Comparison of ENCODE assay signal across 27 cellular contexts in the genomic region with DNA sequence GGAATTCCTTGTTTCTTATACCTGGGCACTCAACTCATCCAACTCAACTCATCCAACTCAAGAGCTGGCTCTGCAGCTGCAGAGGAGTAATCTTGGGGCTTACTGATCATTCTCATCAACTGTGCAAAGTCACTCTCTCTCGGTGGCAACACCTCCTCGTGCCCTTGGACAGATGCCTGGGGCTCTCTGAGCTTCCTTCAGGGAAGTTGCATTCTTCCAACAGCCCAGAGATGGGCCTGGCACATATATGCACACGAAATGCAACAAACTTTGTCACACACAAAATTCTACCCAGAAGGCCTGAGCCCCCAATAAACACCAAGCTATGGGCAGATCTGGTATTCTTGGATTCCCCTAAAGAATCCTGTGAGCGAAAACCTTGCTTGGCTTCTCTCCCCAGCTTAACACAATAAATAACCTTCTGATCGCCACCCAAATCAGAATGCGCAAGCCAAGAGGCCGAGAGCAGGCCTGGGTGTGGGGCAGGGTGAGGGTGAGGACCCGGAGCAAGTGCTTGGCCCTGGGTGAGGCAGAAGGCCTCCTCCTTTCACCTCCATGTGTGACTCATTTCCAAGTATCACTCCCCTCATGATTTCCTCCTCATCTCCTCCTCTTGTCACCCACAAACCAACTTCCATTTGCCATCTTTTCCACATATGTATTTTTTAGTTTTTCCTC. TPM values are rescaled to one million over a fixed set of nuclear protein-coding genes. Genes with fewer than 3 reads are reported as not detected.
A peak's percentile ranks its signal among the peaks of the same experiment; 100 is the strongest.
DNase-seq lines count a peak whose midpoint lies in the region; ATAC-seq and TF ChIP-seq lines count a peak whose summit lies in the region.
"Had no signal": no experiment of that assay in that cellular context is flagged by ENCODE, and none has a peak within 500 bp of the region (broad histone marks: within the 10 kb centered on the region; RNA-seq: fewer than 3 reads in every experiment).

No MANE protein-coding gene starts in this region.

- peak; percentile 41 to 71 for ATAC-seq in activated naive CD4-positive, alpha-beta T cell treated with anti-CD3 and anti-CD28 coated beads, Interleukin-2, amount 50 U/mL, for 72 hours
- ATAC-seq in activated CD8-positive, alpha-beta T cell treated with anti-CD3 and anti-CD28 coated beads for 36 hours: peak; percentile 41
- ATAC-seq in HG02884 (IDR thresholded peaks at IDR 0.05; ENCODE audit: unreplicated experiment): no peak
- ATAC-seq: activated CD4-positive, CD25-positive, alpha-beta regulatory T cell treated with anti-CD3 and anti-CD28 coated beads, Interleukin-2, amount 50 U/mL, for 24 hours; body of pancreas; effector memory CD8-positive, alpha-beta T cell; sciatic nerve had no signal

- H3K4me1 ChIP-seq in vagina: no peaks in the 10 kb centered on the region
- H3K4me1 ChIP-seq in testis: no peaks in the 10 kb centered on the region
- H3K4me1 ChIP-seq: body of pancreas, neural progenitor cell, tibial nerve had no signal

- CTCF ChIA-PET in activated CD8-positive, alpha-beta T cell treated with anti-CD3 and anti-CD28 coated beads for 36 hours (lab: Charles Lee): interaction anchor here (0.9 to 1.2 kb wide), 4 partner anchors 10 to 34 kb away, joined by 3 to 6 read pairs (median 4); no protein-coding TSS in a partner anchor

- H3K27me3 ChIP-seq in vagina (no peaks in the 10 kb centered on the region), testis (no peaks in the 10 kb centered on the region)
- H3K27me3 ChIP-seq: body of pancreas, neural progenitor cell, tibial nerve had no signal

- no peak for DNase-seq in activated naive CD4-positive, alpha-beta T cell treated with anti-CD3 and anti-CD28 coated beads, Interleukin-2, amount 50 U/mL, for 72 hours (ENCODE audit: low spot score in 2 of 2)
- no peak for DNase-seq in activated naive CD4-positive, alpha-beta T cell (lab: John Stamatoyannopoulos, UW)
- DNase-seq in activated CD8-positive, alpha-beta T cell treated with anti-CD3 and anti-CD28 coated beads for 36 hours: peak; percentile 34
- DNase-seq in epithelial cell of prostate (ENCODE audit: low read depth, low spot score) (no peak), vagina (ENCODE audit: extremely low spot score in 2 of 2) (peak; percentile 62 to 85), testis (no peak)
- DNase-seq: body of pancreas; CD4-positive, alpha-beta memory T cell; effector memory CD8-positive, alpha-beta T cell; IMR-90; NCI-H2171 treated with DMSO at 0.1 percent for 48 hours; NCI-H524 treated with DMSO at 0.1 percent for 48 hours; SK-N-SH had no signal

- TF ChIP-seq POLR2A in vagina (IDR thresholded peaks at IDR 0.05): no peak
- no peak for TF ChIP-seq POLR2A in testis (IDR thresholded peaks at IDR 0.05)

- H3K4me1 Mint-ChIP-seq in activated CD8-positive, alpha-beta T cell treated with anti-CD3 and anti-CD28 coated beads for 36 hours (ENCODE audit: low read depth): peaks cover 48% of the 10 kb centered on the region
- H3K4me1 Mint-ChIP-seq: neural progenitor cell had no signal

- no peak for TF ChIP-seq CTCF in activated CD8-positive, alpha-beta T cell treated with anti-CD3 and anti-CD28 coated beads for 36 hours (IDR thresholded peaks at IDR 0.05)
- TF ChIP-seq CTCF in vagina (IDR thresholded peaks at IDR 0.05) (no peak), testis (IDR thresholded peaks at IDR 0.05) (no peak)

- WGBS in testis, 2 donors: 94 to 95% methylated on average over 8 of the region's 8 CpGs

- no peaks in the 10 kb centered on the region for H3K9me3 ChIP-seq in vagina
- no peaks in the 10 kb centered on the region for H3K9me3 ChIP-seq in testis
- H3K9me3 ChIP-seq: body of pancreas, SK-N-SH, tibial nerve had no signal

- H3K9me3 Mint-ChIP-seq in activated naive CD4-positive, alpha-beta T cell treated with anti-CD3 and anti-CD28 coated beads, Interleukin-2, amount 50 U/mL, for 72 hours: peaks cover 0 to 6% of the 10 kb centered on the region in 2 donors
- no peaks in the 10 kb centered on the region for H3K9me3 Mint-ChIP-seq in activated CD8-positive, alpha-beta T cell treated with anti-CD3 and anti-CD28 coated beads for 36 hours
- H3K9me3 Mint-ChIP-seq: effector memory CD8-positive, alpha-beta T cell; neural progenitor cell had no signal

- POLR2A ChIA-PET in activated CD8-positive, alpha-beta T cell treated with anti-CD3 and anti-CD28 coated beads for 36 hours (lab: Charles Lee): interaction anchor here (0.6 to 1.7 kb wide), 6 partner anchors 9 to 35 kb away, joined by 3 to 5 read pairs (median 3); no protein-coding TSS in a partner anchor

- no peaks in the 10 kb centered on the region for H3K27me3 Mint-ChIP-seq in activated CD8-positive, alpha-beta T cell treated with anti-CD3 and anti-CD28 coated beads for 36 hours

- H3K27ac Mint-ChIP-seq in activated naive CD4-positive, alpha-beta T cell treated with anti-CD3 and anti-CD28 coated beads, Interleukin-2, amount 50 U/mL, for 72 hours: peak overlapping the region; percentile 71 to 92
- H3K27ac Mint-ChIP-seq in activated CD8-positive, alpha-beta T cell treated with anti-CD3 and anti-CD28 coated beads for 36 hours: peak overlapping the region; percentile 91
- H3K27ac Mint-ChIP-seq: CD4-positive, alpha-beta memory T cell; neural progenitor cell had no signal

- no peaks in the 10 kb centered on the region for H3K36me3 Mint-ChIP-seq in activated naive CD4-positive, alpha-beta T cell treated with anti-CD3 and anti-CD28 coated beads, Interleukin-2, amount 50 U/mL, for 72 hours
- no peaks in the 10 kb centered on the region for H3K36me3 Mint-ChIP-seq in activated CD8-positive, alpha-beta T cell treated with anti-CD3 and anti-CD28 coated beads for 36 hours (ENCODE audit: low read depth)
- H3K36me3 Mint-ChIP-seq: CD4-positive, alpha-beta memory T cell; neural progenitor cell had no signal

- H3K27ac ChIP-seq in epithelial cell of prostate (peak overlapping the region; percentile 41), vagina (no peak overlapping the region), testis (no peak overlapping the region)
- H3K27ac ChIP-seq: body of pancreas, neural progenitor cell, RWPE1, tibial nerve had no signal

- H3K36me3 ChIP-seq in vagina (no peaks in the 10 kb centered on the region), testis (ENCODE audit: low read depth, missing control alignments) (no peaks in the 10 kb centered on the region)
- H3K36me3 ChIP-seq: neural progenitor cell, tibial nerve had no signal

- no peak overlapping the region for H3K4me3 Mint-ChIP-seq in activated CD8-positive, alpha-beta T cell treated with anti-CD3 and anti-CD28 coated beads for 36 hours
- H3K4me3 Mint-ChIP-seq: CD4-positive, alpha-beta memory T cell; effector memory CD8-positive, alpha-beta T cell; neural progenitor cell had no signal

- H3K4me3 ChIP-seq in vagina (no peak overlapping the region), testis (no peak overlapping the region)
- H3K4me3 ChIP-seq: body of pancreas, lung, neural progenitor cell, tibial nerve had no signal

- intact Hi-C loops in activated CD8-positive, alpha-beta T cell treated with anti-CD3 and anti-CD28 coated beads for 36 hours (cut with micrococcal nuclease): no loop called here
- intact Hi-C loops in vagina (cut with DNase I): no loop called here
- intact Hi-C loops in testis (cut with DNase I; ENCODE audit: low total_unique reads): no loop called here

RNA-seq across cellular contexts. Expression of gene TGM5, which starts 15.4 kb away (rescaled TPM):
- under 1 TPM in 1 of 2 donors, not detected in 1; 0.45 TPM for total RNA-seq in activated naive CD4-positive, alpha-beta T cell treated with anti-CD3 and anti-CD28 coated beads, Interleukin-2, amount 50 U/mL, for 72 hours
- under 1 TPM; 0.11 to 0.22 TPM for total RNA-seq in activated CD8-positive, alpha-beta T cell treated with anti-CD3 and anti-CD28 coated beads for 36 hours
- total RNA-seq in vagina (8.3 TPM), testis (1 to 10 TPM in 1 of 2 donors, under 1 TPM in 1; 0.43 to 2.1 TPM)
- polyA plus RNA-seq in testis (ENCODE audit: insufficient read depth, low read depth, low replicate concordance): 0.24 TPM
- total RNA-seq: body of pancreas; CD4-positive, alpha-beta memory T cell; G401; glomerular endothelial cell; IMR-90; kidney epithelial cell; sciatic nerve; tibial nerve had no signal
- polyA plus RNA-seq: CD4-positive, alpha-beta memory T cell; IMR-90; lung; SK-N-SH had no signal

RNA-seq across cellular contexts. Expression of gene EPB42, which starts 30.5 kb away (rescaled TPM):
- total RNA-seq in activated naive CD4-positive, alpha-beta T cell treated with anti-CD3 and anti-CD28 coated beads, Interleukin-2, amount 50 U/mL, for 72 hours: not detected
- not detected for total RNA-seq in activated CD8-positive, alpha-beta T cell treated with anti-CD3 and anti-CD28 coated beads for 36 hours
- total RNA-seq in vagina: not detected
- 1 to 10 TPM; 6.8 to 7.5 TPM for total RNA-seq in testis
- 3.6 TPM for polyA plus RNA-seq in testis (ENCODE audit: insufficient read depth, low read depth, low replicate concordance)
- total RNA-seq: body of pancreas; CD4-positive, alpha-beta memory T cell; fibroblast of lung; G401; glomerular endothelial cell; IMR-90; kidney epithelial cell; MCF 10A had no signal
- polyA plus RNA-seq: CD4-positive, alpha-beta memory T cell; fibroblast of lung; IMR-90; SK-N-SH had no signal

RNA-seq across cellular contexts. Expression of gene TGM7, which starts 50.7 kb away (rescaled TPM):
- not detected for total RNA-seq in activated naive CD4-positive, alpha-beta T cell treated with anti-CD3 and anti-CD28 coated beads, Interleukin-2, amount 50 U/mL, for 72 hours
- not detected for total RNA-seq in activated CD8-positive, alpha-beta T cell treated with anti-CD3 and anti-CD28 coated beads for 36 hours
- total RNA-seq in vagina (not detected), testis (under 1 TPM; 0.37 to 0.63 TPM)
- 2.0 TPM for polyA plus RNA-seq in testis (ENCODE audit: insufficient read depth, low read depth, low replicate concordance)
- total RNA-seq: body of pancreas; CD4-positive, alpha-beta memory T cell; fibroblast of lung; G401; glomerular endothelial cell; IMR-90; kidney epithelial cell; lung; MCF 10A; mucosa of gallbladder; posterior vena cava; sciatic nerve; tibial nerve had no signal
- polyA plus RNA-seq: CD4-positive, alpha-beta memory T cell; fibroblast of lung; IMR-90; lung; SK-N-SH had no signal

Comparison
In these comparisons a context has a peak if more than half of its experiments do, and no peak if none do; other contexts are left out.
1. DNase-seq: peak in activated CD8-positive, alpha-beta T cell treated with anti-CD3 and anti-CD28 coated beads for 36 hours (single experiment) and vagina (2 of 2); none in activated naive CD4-positive, alpha-beta T cell treated with anti-CD3 and anti-CD28 coated beads, Interleukin-2, amount 50 U/mL, for 72 hours (0 of 2), activated naive CD4-positive, alpha-beta T cell (0 of 4), epithelial cell of prostate (single experiment) and testis (single experiment).